In the genomic region with DNA sequence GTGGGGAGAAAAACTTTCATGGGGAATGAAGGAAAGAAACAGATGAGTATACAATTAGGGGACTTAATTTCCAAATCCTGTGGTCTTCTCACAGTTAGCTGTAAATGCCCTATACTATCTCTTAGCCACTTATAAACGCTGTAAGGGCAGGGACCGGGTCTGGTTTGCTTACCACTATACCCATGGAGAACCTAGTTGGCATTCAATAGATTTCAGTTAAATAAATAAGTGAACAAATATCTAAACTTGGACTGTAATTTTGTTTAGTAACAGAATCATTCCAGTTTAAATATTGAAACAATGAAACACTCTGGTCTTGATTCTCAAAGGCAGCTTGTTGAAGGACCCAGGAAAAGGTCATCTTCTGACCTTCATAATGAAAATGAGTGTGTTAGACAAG, we compare ENCODE assay signal across 20 cellular contexts.
DNase-seq lines count a peak whose midpoint lies in the region; ATAC-seq, FAIRE-seq and TF ChIP-seq lines count a peak whose summit lies in the region.
"Had no signal": no experiment of that assay in that cellular context is flagged by ENCODE, and none has a peak within 500 bp of the region (broad histone marks: within the 10 kb centered on the region; RNA-seq: fewer than 3 reads in every experiment).

No MANE protein-coding gene starts in this region.

- no peaks in the 10 kb centered on the region for H3K9me3 Mint-ChIP-seq in dendritic cell treated with granulocyte-macrophage colony-stimulating factor and Interleukin-4, amounts not matched to agents 40 ng/mL and 50 ng/mL, for 4 days
- H3K9me3 Mint-ChIP-seq in activated naive CD4-positive, alpha-beta T cell treated with anti-CD3 and anti-CD28 coated beads for 36 hours, result no peaks in the 10 kb centered on the region

- no TSS peak for BruUV-seq in HepG2 (replicated peaks; lab: Mats Ljungman, UMichigan)

- no peak for FAIRE-seq in HepG2 (lab: Jason Lieb, UNC)
- FAIRE-seq: A549, GM12892, HTR-8/SVneo had no signal

- intact Hi-C loops in right lobe of liver (cut with DNase I), result no loop called here
- intact Hi-C loops in HepG2 (cut with micrococcal nuclease; ENCODE audit: unreplicated experiment), result no loop called here
- intact Hi-C loops in dendritic cell treated with granulocyte-macrophage colony-stimulating factor and Interleukin-4, amounts not matched to agents 40 ng/mL and 50 ng/mL, for 4 days (cut with micrococcal nuclease), result no loop called here
- intact Hi-C loops in activated naive CD4-positive, alpha-beta T cell treated with anti-CD3 and anti-CD28 coated beads for 36 hours (cut with micrococcal nuclease), result no loop called here

- POLR2A ChIA-PET in HepG2 (lab: Yijun Ruan, JAX), result no interaction called here

- TF ChIP-seq RAD21 in HepG2 (CRISPR knock-in tag; IDR thresholded peaks at IDR 0.05), result no peak

- CTCF ChIA-PET in HepG2 (lab: Yijun Ruan, JAX; ENCODE audit: low intra/inter-chr PET ratio, low total read pairs), result no interaction called here
- CTCF ChIA-PET in activated naive CD4-positive, alpha-beta T cell treated with anti-CD3 and anti-CD28 coated beads for 36 hours (lab: Charles Lee), result no interaction called here

- no peaks in the 10 kb centered on the region for H3K27me3 ChIP-seq in right lobe of liver
- no peaks in the 10 kb centered on the region for H3K27me3 ChIP-seq in HepG2 (ENCODE audit: control insufficient read depth in 1 of 2, insufficient read depth in 2 of 2, low read length in 2 of 2)
- no peaks in the 10 kb centered on the region for H3K27me3 ChIP-seq in neutrophil
- no peaks in the 10 kb centered on the region for H3K27me3 ChIP-seq in H7 (ENCODE audit: control insufficient read depth, insufficient read depth, low read length)

- H3K4me1 ChIP-seq in right lobe of liver (peaks cover 0 to 8% (median 0%) of the 10 kb centered on the region in 4 donors), HepG2 (ENCODE audit: insufficient read depth, low read length) (no peaks in the 10 kb centered on the region), neutrophil (ENCODE audit: control insufficient read depth in 1 of 2, insufficient read depth in 1 of 2, low read depth in 1 of 2, low read length in 1 of 2) (no peaks in the 10 kb centered on the region)
- H3K4me1 ChIP-seq: A549 had no signal

- H3K27ac ChIP-seq in right lobe of liver (no peak overlapping the region), HepG2 (ENCODE audit: extremely low read length, insufficient read depth, low read length) (no peak overlapping the region), neutrophil (peak overlapping the region; percentile 28)
- H3K27ac ChIP-seq: 22Rv1, A549, C4-2B had no signal

- no peaks in the 10 kb centered on the region for H3K27me3 Mint-ChIP-seq in dendritic cell treated with granulocyte-macrophage colony-stimulating factor and Interleukin-4, amounts not matched to agents 40 ng/mL and 50 ng/mL, for 4 days
- H3K27me3 Mint-ChIP-seq in activated naive CD4-positive, alpha-beta T cell treated with anti-CD3 and anti-CD28 coated beads for 36 hours (ENCODE audit: low read depth), result no peaks in the 10 kb centered on the region
- H3K27me3 Mint-ChIP-seq: CD4-positive, alpha-beta memory T cell had no signal

- H3K9me3 ChIP-seq in right lobe of liver, result no peaks in the 10 kb centered on the region
- H3K9me3 ChIP-seq in HepG2 (ENCODE audit: low read length), result no peaks in the 10 kb centered on the region
- H3K9me3 ChIP-seq in neutrophil, result no peaks in the 10 kb centered on the region
- H3K9me3 ChIP-seq: A549 had no signal

- in situ Hi-C loops in HepG2 (cut with HindIII; ENCODE audit: extremely low pct_ligation_motif_present, low pct_unique_long_range_greater_than_20kb), result no loop called here

- TF ChIP-seq POLR2A in right lobe of liver (IDR thresholded peaks at IDR 0.05) (no peak), HepG2 (IDR thresholded peaks at IDR 0.05; ENCODE audit: insufficient read depth in 1 of 2, low read depth in 2 of 2, low read length in 2 of 2) (no peak)

- no peak for TF ChIP-seq EP300 in HepG2 (IDR thresholded peaks at IDR 0.05; ENCODE audit: low read depth in 2 of 2, low read length in 2 of 2)
- TF ChIP-seq EP300 in HepG2 (CRISPR knock-in tag; IDR thresholded peaks at IDR 0.05; ENCODE audit: borderline replicate concordance), result no peak

- peaks cover 27% of the 10 kb centered on the region for H3K36me3 Mint-ChIP-seq in dendritic cell treated with granulocyte-macrophage colony-stimulating factor and Interleukin-4, amounts not matched to agents 40 ng/mL and 50 ng/mL, for 4 days (ENCODE audit: low read depth)
- no peaks in the 10 kb centered on the region for H3K36me3 Mint-ChIP-seq in activated naive CD4-positive, alpha-beta T cell treated with anti-CD3 and anti-CD28 coated beads for 36 hours (ENCODE audit: low read depth)
- H3K36me3 Mint-ChIP-seq: CD4-positive, alpha-beta memory T cell; IgD-negative memory B cell had no signal

- H3K36me3 ChIP-seq in right lobe of liver (no peaks in the 10 kb centered on the region), HepG2 (replicated peaks in 1 of 2; ENCODE audit: control insufficient read depth in 1 of 2, insufficient read depth in 2 of 2, low read length in 2 of 2) (no peaks in the 10 kb centered on the region), neutrophil (no peaks in the 10 kb centered on the region), H7 (replicated peaks; ENCODE audit: control insufficient read depth, insufficient read depth, low read length) (no peaks in the 10 kb centered on the region)

- no peak overlapping the region for H3K9ac ChIP-seq in HepG2 (ENCODE audit: insufficient read depth, low read depth, low read length)

- no peaks in the 10 kb centered on the region for H3K79me2 ChIP-seq in HepG2 (ENCODE audit: insufficient read depth, low read length)

- peaks cover 49% of the 10 kb centered on the region for H3K4me1 Mint-ChIP-seq in dendritic cell treated with granulocyte-macrophage colony-stimulating factor and Interleukin-4, amounts not matched to agents 40 ng/mL and 50 ng/mL, for 4 days (ENCODE audit: low read depth)
- no peaks in the 10 kb centered on the region for H3K4me1 Mint-ChIP-seq in activated naive CD4-positive, alpha-beta T cell treated with anti-CD3 and anti-CD28 coated beads for 36 hours (ENCODE audit: low read depth)
- H3K4me1 Mint-ChIP-seq: CD4-positive, alpha-beta memory T cell; IgD-negative memory B cell had no signal

- no peak for DNase-seq in right lobe of liver
- DNase-seq in HepG2 (ENCODE audit: low spot score), result no peak
- no peak for DNase-seq in KG1 (lab: John Stamatoyannopoulos, UW)
- no peak for DNase-seq in activated naive CD4-positive, alpha-beta T cell treated with anti-CD3 and anti-CD28 coated beads for 36 hours
- no peak for DNase-seq in H7
- DNase-seq: AML-193; CD4-positive, alpha-beta memory T cell; DMS153; DMS79; GDM1; HCEC 1CT had no signal

- no peak overlapping the region for H3K4me3 ChIP-seq in right lobe of liver
- no peak overlapping the region for H3K4me3 ChIP-seq in HepG2 (replicated peaks in 1 of 3; ENCODE audit: insufficient read depth in 1 of 3, low read depth in 2 of 3, low read length in 3 of 3)
- H3K4me3 ChIP-seq in neutrophil (ENCODE audit: low read depth in 1 of 2, low read length in 1 of 2), result no peak overlapping the region
- no peak overlapping the region for H3K4me3 ChIP-seq in H7 (ENCODE audit: insufficient read depth, low read depth, low read length)
- H3K4me3 ChIP-seq: A549 had no signal

- peak overlapping the region; percentile 74 for H3K27ac Mint-ChIP-seq in dendritic cell treated with granulocyte-macrophage colony-stimulating factor and Interleukin-4, amounts not matched to agents 40 ng/mL and 50 ng/mL, for 4 days
- no peak overlapping the region for H3K27ac Mint-ChIP-seq in activated naive CD4-positive, alpha-beta T cell treated with anti-CD3 and anti-CD28 coated beads for 36 hours
- H3K27ac Mint-ChIP-seq: CD4-positive, alpha-beta memory T cell; IgD-negative memory B cell had no signal

- TF ChIP-seq CTCF in right lobe of liver (IDR thresholded peaks at IDR 0.05), result no peak
- no peak for TF ChIP-seq CTCF in HepG2 (CRISPR knock-in tag; IDR thresholded peaks at IDR 0.05)
- TF ChIP-seq CTCF in neutrophil (IDR thresholded peaks at IDR 0.05), result no peak

- no peak overlapping the region for H3K4me2 ChIP-seq in HepG2 (ENCODE audit: low read depth, low read length)
- H3K4me2 ChIP-seq: A549 had no signal

- no peak overlapping the region for H3K4me3 Mint-ChIP-seq in dendritic cell treated with granulocyte-macrophage colony-stimulating factor and Interleukin-4, amounts not matched to agents 40 ng/mL and 50 ng/mL, for 4 days
- H3K4me3 Mint-ChIP-seq in activated naive CD4-positive, alpha-beta T cell treated with anti-CD3 and anti-CD28 coated beads for 36 hours, result no peak overlapping the region
- H3K4me3 Mint-ChIP-seq: CD4-positive, alpha-beta memory T cell; IgD-negative memory B cell had no signal

- 32% methylated on average over 2 of the region's 2 CpGs for WGBS in right lobe of liver (ENCODE audit: insufficient coverage, low coverage, low lambda C conversion rate, missing lambda C conversion rate)
- 38% methylated on average over 2 of the region's 2 CpGs for WGBS in HepG2 (ENCODE audit: low lambda C conversion rate)

- H2AFZ ChIP-seq in HepG2 (ENCODE audit: low read length), result no peak overlapping the region

- ATAC-seq in right lobe of liver, result peak; percentile 56 to 69 (median 58)
- ATAC-seq in HepG2, result no peak
- no peak for ATAC-seq in HG02938 (IDR thresholded peaks at IDR 0.05; ENCODE audit: unreplicated experiment)
- ATAC-seq: A549 had no signal

- no peaks in the 10 kb centered on the region for H4K20me1 ChIP-seq in HepG2 (ENCODE audit: insufficient read depth, low read length)

TF ChIP-seq in HepG2, 621 proteins besides CTCF, POLR2A, EP300 and RAD21 (continues in another document):
- TF ChIP-seq MEIS2 (CRISPR knock-in tag; IDR thresholded peaks at IDR 0.05) (no peak), MED8 (CRISPR knock-in tag; IDR thresholded peaks at IDR 0.05; ENCODE audit: insufficient replicate concordance) (no peak), EED (CRISPR knock-in tag; IDR thresholded peaks at IDR 0.05) (no peak), ZNF232 (CRISPR knock-in tag; IDR thresholded peaks at IDR 0.05; ENCODE audit: borderline replicate concordance) (no peak), SETDB1 (CRISPR knock-in tag; IDR thresholded peaks at IDR 0.05; ENCODE audit: borderline replicate concordance) (no peak), TEAD3 (CRISPR knock-in tag; optimal IDR thresholded peaks at IDR 0.05; ENCODE audit: borderline replicate concordance) (no peak), ZSCAN9 (CRISPR knock-in tag; IDR thresholded peaks at IDR 0.05; ENCODE audit: borderline replicate concordance) (no peak)
- TF ChIP-seq, protein P1, sequence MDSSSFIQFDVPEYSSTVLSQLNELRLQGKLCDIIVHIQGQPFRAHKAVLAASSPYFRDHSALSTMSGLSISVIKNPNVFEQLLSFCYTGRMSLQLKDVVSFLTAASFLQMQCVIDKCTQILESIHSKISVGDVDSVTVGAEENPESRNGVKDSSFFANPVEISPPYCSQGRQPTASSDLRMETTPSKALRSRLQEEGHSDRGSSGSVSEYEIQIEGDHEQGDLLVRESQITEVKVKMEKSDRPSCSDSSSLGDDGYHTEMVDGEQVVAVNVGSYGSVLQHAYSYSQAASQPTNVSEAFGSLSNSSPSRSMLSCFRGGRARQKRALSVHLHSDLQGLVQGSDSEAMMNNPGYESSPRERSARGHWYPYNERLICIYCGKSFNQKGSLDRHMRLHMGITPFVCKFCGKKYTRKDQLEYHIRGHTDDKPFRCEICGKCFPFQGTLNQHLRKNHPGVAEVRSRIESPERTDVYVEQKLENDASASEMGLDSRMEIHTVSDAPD (CRISPR knock-in tag; IDR thresholded peaks at IDR 0.05), result no peak

Comparison
In these comparisons a context has a peak if more than half of its experiments do, and no peak if none do; other contexts are left out.
1. ATAC-seq: peak in right lobe of liver (4 of 4); none in HepG2 (single experiment) and HG02938 (single experiment).